Comparison of ENCODE assay signal across 13 cellular contexts in genomic region chr1:91876751-91877573, GRCh38. TPM values are rescaled to one million over a fixed set of nuclear protein-coding genes. Genes with fewer than 3 reads are reported as not detected.
DNase-seq lines count a peak whose midpoint lies in the region; ATAC-seq lines count a peak whose summit lies in the region.
"Had no signal": no experiment of that assay in that cellular context is flagged by ENCODE, and none has a peak within 500 bp of the region (broad histone marks: within the 10 kb centered on the region; RNA-seq: fewer than 3 reads in every experiment).

No MANE protein-coding gene starts in this region.

- intact Hi-C loops in activated naive CD4-positive, alpha-beta T cell treated with anti-CD3 and anti-CD28 coated beads for 36 hours (cut with micrococcal nuclease) = loop anchor here (1.0 to 5.0 kb wide), 8 partner anchors 9 to 660 kb away; partner anchors contain the start of genes CDC7 and TGFBR3

- H3K27ac Mint-ChIP-seq in activated naive CD4-positive, alpha-beta T cell treated with anti-CD3 and anti-CD28 coated beads for 36 hours = peak overlapping the region; percentile 60
- peak overlapping the region; percentile 71 for H3K27ac Mint-ChIP-seq in activated T-cell treated with anti-CD3 and anti-CD28 coated beads, Interleukin-2, amount 50 U/mL, for 72 hours
- H3K27ac Mint-ChIP-seq: progenitor cell of endocrine pancreas had no signal

- H3K9me3 Mint-ChIP-seq in activated naive CD4-positive, alpha-beta T cell treated with anti-CD3 and anti-CD28 coated beads for 36 hours = no peaks in the 10 kb centered on the region
- no peaks in the 10 kb centered on the region for H3K9me3 Mint-ChIP-seq in activated T-cell treated with anti-CD3 and anti-CD28 coated beads, Interleukin-2, amount 50 U/mL, for 72 hours

- no peaks in the 10 kb centered on the region for H3K27me3 Mint-ChIP-seq in activated naive CD4-positive, alpha-beta T cell treated with anti-CD3 and anti-CD28 coated beads for 36 hours (ENCODE audit: low read depth)
- no peaks in the 10 kb centered on the region for H3K27me3 Mint-ChIP-seq in activated T-cell treated with anti-CD3 and anti-CD28 coated beads, Interleukin-2, amount 50 U/mL, for 72 hours (ENCODE audit: low read depth)

- no peaks in the 10 kb centered on the region for H3K36me3 Mint-ChIP-seq in activated naive CD4-positive, alpha-beta T cell treated with anti-CD3 and anti-CD28 coated beads for 36 hours (ENCODE audit: low read depth)
- no peaks in the 10 kb centered on the region for H3K36me3 Mint-ChIP-seq in activated T-cell treated with anti-CD3 and anti-CD28 coated beads, Interleukin-2, amount 50 U/mL, for 72 hours (ENCODE audit: insufficient read depth in 2 of 2)

- no peak overlapping the region for H3K4me3 Mint-ChIP-seq in activated naive CD4-positive, alpha-beta T cell treated with anti-CD3 and anti-CD28 coated beads for 36 hours
- H3K4me3 Mint-ChIP-seq in activated T-cell treated with anti-CD3 and anti-CD28 coated beads, Interleukin-2, amount 50 U/mL, for 72 hours = peak overlapping the region; percentile 76 to 87

- DNase-seq in activated naive CD4-positive, alpha-beta T cell treated with anti-CD3 and anti-CD28 coated beads for 36 hours = peak; percentile 12
- DNase-seq in activated naive CD4-positive, alpha-beta T cell (lab: John Stamatoyannopoulos, UW) = no peak
- DNase-seq in activated T-cell treated with anti-CD3 and anti-CD28 coated beads, Interleukin-2, amount 50 U/mL, for 72 hours = peak in 1 of 2 donors; percentile 37
- DNase-seq in fibroblast of gingiva (ENCODE audit: low read depth) = peak; percentile 66
- peak; percentile 64 for DNase-seq in stromal cell of bone marrow (ENCODE audit: low read depth)
- no peak for DNase-seq in anterior cingulate cortex (lab: John Stamatoyannopoulos, UW)
- no peak for DNase-seq in HT-29 (ENCODE audit: low spot score)
- DNase-seq in NCI-H2029 treated with DMSO at 0.1 percent for 48 hours (lab: John Stamatoyannopoulos, UW) = no peak
- DNase-seq: KBM-7, lower lobe of right lung, NCI-H748 treated with DMSO at 0.1 percent for 48 hours, SK-N-SH had no signal

- ATAC-seq in activated T-cell treated with anti-CD3 and anti-CD28 coated beads, Interleukin-2, amount 50 U/mL, for 72 hours (replicated peaks in 1 of 2) = no peak
- ATAC-seq: lower lobe of right lung had no signal

- H3K4me1 Mint-ChIP-seq in activated naive CD4-positive, alpha-beta T cell treated with anti-CD3 and anti-CD28 coated beads for 36 hours (ENCODE audit: low read depth) = peaks cover 66% of the 10 kb centered on the region
- peaks cover 78% of the 10 kb centered on the region for H3K4me1 Mint-ChIP-seq in activated T-cell treated with anti-CD3 and anti-CD28 coated beads, Interleukin-2, amount 50 U/mL, for 72 hours (ENCODE audit: low read depth)

- CTCF ChIA-PET in activated naive CD4-positive, alpha-beta T cell treated with anti-CD3 and anti-CD28 coated beads for 36 hours (lab: Charles Lee) = interaction anchor here (1.3 to 1.5 kb wide), 2 partner anchors 72 to 363 kb away, joined by 3 to 4 read pairs; no protein-coding TSS in a partner anchor

RNA-seq across cellular contexts. Expression of gene TGFBR3, which starts 9.0 kb away (rescaled TPM):
- 1 to 10 TPM; 3.2 to 3.3 TPM for total RNA-seq in activated naive CD4-positive, alpha-beta T cell treated with anti-CD3 and anti-CD28 coated beads for 36 hours
- total RNA-seq in activated T-cell treated with anti-CD3 and anti-CD28 coated beads, Interleukin-2, amount 50 U/mL, for 72 hours = 1 to 10 TPM; 8.1 to 9.7 TPM
- total RNA-seq in HT-29 (2014; rRNA removed; shearing (Covaris generic)) = 4.3 and 7.1 TPM in 2 replicates

Comparison
In these comparisons a context has a peak if more than half of its experiments do, and no peak if none do; other contexts are left out.
1. DNase-seq: peak in activated naive CD4-positive, alpha-beta T cell treated with anti-CD3 and anti-CD28 coated beads for 36 hours (single experiment), fibroblast of gingiva (single experiment) and stromal cell of bone marrow (single experiment); none in activated naive CD4-positive, alpha-beta T cell (0 of 4), anterior cingulate cortex (0 of 58), HT-29 (single experiment) and NCI-H2029 treated with DMSO at 0.1 percent for 48 hours (single experiment).